In genomic region chr17:65190467-65191095, GRCh38 we compare ENCODE assay signal across 1 cellular context.
TF ChIP-seq lines count a peak whose summit lies in the region.

No MANE protein-coding gene starts in this region.

TF ChIP-seq in SK-N-SH, 30 proteins besides CTCF, POLR2A, EP300 and RAD21 (continued from another document):
- no peak for TF ChIP-seq REST (IDR thresholded peaks at IDR 0.05; ENCODE audit: low read depth, low read length)
- no peak for TF ChIP-seq NFIC (IDR thresholded peaks at IDR 0.05; ENCODE audit: borderline replicate concordance)
